Comparison of ENCODE assay signal across 8 cellular contexts in genomic region chr17:10844667-10845387, GRCh38. TPM values are rescaled to one million over a fixed set of nuclear protein-coding genes. Genes with fewer than 3 reads are reported as not detected.
DNase-seq lines count a peak whose midpoint lies in the region; ATAC-seq, FAIRE-seq and TF ChIP-seq lines count a peak whose summit lies in the region.

No MANE protein-coding gene starts in this region.

- peak overlapping the region; percentile 89 for H3K4me3 Mint-ChIP-seq in endothelial cell (ENCODE audit: unreplicated experiment)

- TF ChIP-seq CTCF in 22Rv1 (IDR thresholded peaks at IDR 0.05) (peak; percentile 95), endothelial cell (IDR thresholded peaks at IDR 0.05; ENCODE audit: unreplicated experiment) (peak; percentile 98)

- H3K27ac ChIP-seq in 22Rv1, result no peak overlapping the region

- FAIRE-seq in GM12892 (lab: Jason Lieb, UNC), result peak; percentile 83

- H3K9me3 Mint-ChIP-seq in endothelial cell (ENCODE audit: unreplicated experiment), result peaks cover 4% of the 10 kb centered on the region

- no peaks in the 10 kb centered on the region for H3K36me3 Mint-ChIP-seq in endothelial cell (ENCODE audit: low read depth, unreplicated experiment)

- peaks cover 5% of the 10 kb centered on the region for H3K27me3 Mint-ChIP-seq in endothelial cell (ENCODE audit: unreplicated experiment)

- no peak overlapping the region for H3K27ac Mint-ChIP-seq in endothelial cell (ENCODE audit: unreplicated experiment)

- peak; percentile 78 for ATAC-seq in HG02981 (IDR thresholded peaks at IDR 0.05; ENCODE audit: unreplicated experiment)

- peaks cover 13% of the 10 kb centered on the region for H3K4me1 Mint-ChIP-seq in endothelial cell (ENCODE audit: unreplicated experiment)

- DNase-seq in GM12892 (ENCODE audit: insufficient read length) (peak; percentile 74), NCI-H748 treated with DMSO at 0.1 percent for 48 hours (lab: John Stamatoyannopoulos, UW) (peak; percentile 59), endothelial cell (ENCODE audit: low spot score) (peak; percentile 69), middle frontal gyrus (ENCODE audit: extremely low spot score, low spot score) (peak; percentile 35)
- peak; percentile 30 for DNase-seq in activated CD8-positive, alpha-beta memory T cell treated with anti-CD3 and anti-CD28 coated beads, Interleukin-2, amount 50 U/mL, for 24 hours (ENCODE audit: extremely low read depth)
- DNase-seq in stimulated activated CD8-positive, alpha-beta memory T cell treated with anti-CD3 and anti-CD28 coated beads, Interleukin-15, amount 100 ng/mL, for 24 hours (ENCODE audit: low read depth), result peak; percentile 34

- TF ChIP-seq POLR2A in GM12892 (IDR thresholded peaks at IDR 0.05; ENCODE audit: low read depth, low read length), result no peak

RNA-seq across cellular contexts. Expression of gene PIRT, which starts 6.9 kb away (rescaled TPM):
- not detected for polyA plus RNA-seq in GM12892 (2012; ENCODE audit: missing spikeins)
- not detected for total RNA-seq in endothelial cell (ENCODE audit: unreplicated experiment)

RNA-seq across cellular contexts. Expression of gene TMEM238L, which starts 40.9 kb away (rescaled TPM):
- not detected for polyA plus RNA-seq in GM12892 (2012; ENCODE audit: missing spikeins)
- total RNA-seq in endothelial cell (ENCODE audit: unreplicated experiment), result not detected
